ENCODE assay signal across 16 cellular contexts in the genomic region with DNA sequence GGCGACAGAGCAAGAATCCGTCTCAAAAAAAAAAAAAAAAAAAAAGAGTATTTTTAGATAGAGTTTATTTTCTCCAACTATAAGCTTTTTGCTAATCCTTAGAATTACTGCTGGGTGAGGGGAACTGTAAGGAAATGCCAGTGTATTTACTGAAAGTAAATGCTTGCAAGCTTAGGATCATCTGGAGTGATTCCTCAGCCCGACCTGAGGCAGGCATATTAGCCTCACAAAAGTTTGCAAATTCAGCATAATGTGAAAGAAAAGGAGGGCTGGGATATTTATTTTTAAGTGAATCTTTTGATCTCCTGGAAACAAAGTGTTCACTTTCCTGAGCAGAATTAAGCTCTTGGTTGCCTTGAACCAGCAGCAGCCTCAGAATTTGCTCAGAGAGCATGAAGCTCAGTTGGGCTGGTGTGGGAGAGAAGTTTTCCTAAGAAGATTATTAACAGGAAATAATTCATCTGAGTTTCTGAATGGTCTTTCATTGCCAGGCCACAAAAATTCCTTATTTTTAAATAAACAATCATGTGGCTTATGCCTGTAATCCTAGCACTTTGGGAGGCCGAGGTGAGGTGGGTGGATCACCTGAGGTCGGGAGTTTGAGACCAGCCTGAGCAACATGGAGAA. TPM values are rescaled to one million over a fixed set of nuclear protein-coding genes. Genes with fewer than 3 reads are reported as not detected.
DNase-seq lines count a peak whose midpoint lies in the region; ATAC-seq and TF ChIP-seq lines count a peak whose summit lies in the region.
"Had no signal": no experiment of that assay in that cellular context is flagged by ENCODE, and none has a peak within 500 bp of the region (broad histone marks: within the 10 kb centered on the region; RNA-seq: fewer than 3 reads in every experiment).

No MANE protein-coding gene starts in this region.

- H3K9me3 Mint-ChIP-seq in brain, result peaks cover 4 to 11% (median 7%) of the 10 kb centered on the region in 5 experiments

- H3K36me3 Mint-ChIP-seq in brain, result peaks cover 4% of the 10 kb centered on the region

- H3K27me3 Mint-ChIP-seq in brain, result no peaks in the 10 kb centered on the region

- peak overlapping the region in 3 of 5 experiments; percentile 20 to 70 (median 66) for H3K27ac Mint-ChIP-seq in brain
- H3K27ac Mint-ChIP-seq: activated naive CD4-positive, alpha-beta T cell treated with anti-CD3 and anti-CD28 coated beads for 36 hours; CD4-positive, alpha-beta memory T cell; WTC11 had no signal

- TF ChIP-seq CTCF in AG09319 (IDR thresholded peaks at IDR 0.05; ENCODE audit: low read depth, low read length), result no peak
- no peak for TF ChIP-seq CTCF in brain (conservative IDR thresholded peaks at IDR 0.05)

- peaks cover 20% of the 10 kb centered on the region for H3K4me1 Mint-ChIP-seq in brain
- H3K4me1 Mint-ChIP-seq: CD4-positive, alpha-beta memory T cell had no signal

- DNase-seq in AG09319 (ENCODE audit: extremely low read depth, low read depth) (peak; percentile 22), HT1080 (ENCODE audit: low read depth) (peak; percentile 78), hepatic stellate cell (ENCODE audit: low spot score) (peak; percentile 38), UCSD-AML1 (lab: John Stamatoyannopoulos, UW; ENCODE audit: unreplicated experiment) (no peak), T-helper 2 cell (no peak), SHP77 (lab: John Stamatoyannopoulos, UW) (no peak)
- DNase-seq: activated CD4-positive, alpha-beta T cell treated with anti-CD3 and anti-CD28 coated beads, Interleukin-2, amount 50 U/mL, for 48 hours; activated naive CD4-positive, alpha-beta T cell treated with anti-CD3 and anti-CD28 coated beads for 36 hours; body of pancreas; CD4-positive, alpha-beta memory T cell; left ventricle myocardium inferior; NCI-H1436 treated with DMSO at 0.1 percent for 48 hours; NCI-H82 had no signal

- ATAC-seq in HG03196 (IDR thresholded peaks at IDR 0.05; ENCODE audit: unreplicated experiment), result no peak
- ATAC-seq: body of pancreas, WTC11 had no signal

- H3K4me3 Mint-ChIP-seq in brain, result no peak overlapping the region
- H3K4me3 Mint-ChIP-seq: activated naive CD4-positive, alpha-beta T cell treated with anti-CD3 and anti-CD28 coated beads for 36 hours; CD4-positive, alpha-beta memory T cell; WTC11 had no signal

RNA-seq across cellular contexts. Expression of a gene that starts 24.7 kb away (rescaled TPM):
- 4.6 and 7.7 TPM in 2 replicates for total RNA-seq in HT1080 (2014; rRNA removed; shearing (Covaris generic))
- 1.6 and 2.5 TPM in 2 replicates for polyA plus RNA-seq in HT1080 (2015; cell fraction: cytosol; rRNA removed)
- polyA plus RNA-seq in HT1080 (2015; cell fraction: nucleus; rRNA removed), result 5.6 and 19.6 TPM in 2 replicates
- polyA plus RNA-seq in brain (ENCODE audit: insufficient read depth, low read depth, low replicate concordance), result 7.7 TPM

Comparison
In these comparisons a context has a peak if more than half of its experiments do, and no peak if none do; other contexts are left out.
1. DNase-seq: peak in AG09319 (single experiment), HT1080 (single experiment) and hepatic stellate cell (single experiment); none in UCSD-AML1 (single experiment), T-helper 2 cell (0 of 5) and SHP77 (0 of 2).